In the genomic region with DNA sequence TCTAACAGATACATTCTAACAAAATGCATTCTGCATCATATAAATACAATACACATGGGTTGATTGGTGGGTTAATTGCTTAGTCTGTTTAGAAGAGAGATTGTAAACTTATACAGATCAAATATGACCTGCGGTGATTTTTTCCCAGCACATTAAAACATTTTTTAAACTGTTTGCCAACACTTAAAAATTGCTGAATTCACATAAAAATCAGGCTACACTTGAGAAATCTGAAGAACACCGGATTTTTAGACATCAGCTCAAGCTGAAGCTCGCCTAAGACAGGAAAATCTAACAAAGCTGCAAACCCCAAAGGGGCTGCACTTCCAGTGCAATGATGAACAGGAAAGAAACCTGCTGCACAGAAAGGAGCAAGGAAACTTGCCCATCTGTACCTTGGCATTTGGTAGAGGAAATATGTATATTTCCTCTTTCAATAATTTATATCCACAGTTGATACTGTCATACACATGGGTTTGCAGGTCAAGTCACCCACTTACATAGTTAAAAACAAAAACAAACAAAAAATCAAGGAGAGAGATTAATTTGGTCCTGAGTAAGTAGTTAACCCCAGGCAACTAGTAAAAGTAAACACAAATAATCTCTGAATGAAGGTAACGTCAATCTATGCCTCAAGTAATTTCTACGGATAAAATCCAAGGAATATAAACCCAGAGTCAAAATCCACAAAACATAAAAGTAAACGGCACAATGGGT, we compare ENCODE assay signal across 28 cellular contexts.
"Had no signal": no experiment of that assay in that cellular context is flagged by ENCODE, and none has a peak within 500 bp of the region (broad histone marks: within the 10 kb centered on the region; RNA-seq: fewer than 3 reads in every experiment).

No MANE protein-coding gene starts in this region.

- H3K4me3 Mint-ChIP-seq: naive thymus-derived CD8-positive, alpha-beta T cell; nephron; neural crest cell; stimulated activated effector memory CD8-positive, alpha-beta T cell treated with anti-CD3 and anti-CD28 coated beads, Interleukin-12 subunit alpha, Interleukin-12 subunit beta, amount 100 ng/mL, for 72 hours; stimulated activated naive CD8-positive, alpha-beta T cell treated with anti-CD3 and anti-CD28 coated beads, Interleukin-15, Interleukin-2, amounts not matched to agents 100 ng/mL and 50 ng/mL, for 24 hours had no signal

- H3K36me3 Mint-ChIP-seq: stimulated activated effector memory CD8-positive, alpha-beta T cell treated with anti-CD3 and anti-CD28 coated beads, Interleukin-12 subunit alpha, Interleukin-12 subunit beta, amount 100 ng/mL, for 72 hours had no signal

- H3K9me3 ChIP-seq: lower lobe of right lung, pancreas, prostate gland, sigmoid colon, spleen, suprapubic skin, thoracic aorta, tibial artery had no signal

- DNase-seq: kidney; left colon; left lung; lower lobe of right lung; mammary epithelial cell; mesenchymal stem cell; naive thymus-derived CD8-positive, alpha-beta T cell; nucleus accumbens; pancreas; posterior cingulate gyrus; retina; right cardiac atrium; sigmoid colon; small intestine; spleen; stimulated activated CD4-positive, alpha-beta T cell treated with anti-CD3 and anti-CD28 coated beads, Interleukin-4, amount 100 ng/mL, for 24 hours; stimulated activated naive CD4-positive, alpha-beta T cell; tibial artery; trophoblast cell; upper lobe of right lung had no signal

- H3K36me3 ChIP-seq: left lung, lower lobe of right lung, pancreas, prostate gland, sigmoid colon, spleen, suprapubic skin, thoracic aorta, tibial artery, upper lobe of right lung had no signal

- H3K27ac ChIP-seq: left lung, lower lobe of right lung, pancreas, prostate gland, sigmoid colon, spleen, suprapubic skin, thoracic aorta, tibial artery, upper lobe of right lung had no signal

- H3K4me1 ChIP-seq: prostate gland had no signal

- H3K27ac Mint-ChIP-seq: naive thymus-derived CD8-positive, alpha-beta T cell; nephron; stimulated activated effector memory CD8-positive, alpha-beta T cell treated with anti-CD3 and anti-CD28 coated beads, Interleukin-12 subunit alpha, Interleukin-12 subunit beta, amount 100 ng/mL, for 72 hours; stimulated activated naive CD8-positive, alpha-beta T cell treated with anti-CD3 and anti-CD28 coated beads, Interleukin-15, Interleukin-2, amounts not matched to agents 100 ng/mL and 50 ng/mL, for 24 hours had no signal

- FAIRE-seq: kidney, pancreas, small intestine, urothelium cell line had no signal

- H3K4me3 ChIP-seq: left lung, lower lobe of right lung, pancreas, prostate gland, sigmoid colon, spleen, suprapubic skin, thoracic aorta, tibial artery, upper lobe of right lung had no signal

- ATAC-seq: left colon; left lung; lower lobe of right lung; naive thymus-derived CD8-positive, alpha-beta T cell; pancreas; right cardiac atrium; stimulated activated effector memory CD8-positive, alpha-beta T cell treated with anti-CD3 and anti-CD28 coated beads, Interleukin-12 subunit alpha, Interleukin-12 subunit beta, amount 100 ng/mL, for 72 hours; upper lobe of right lung had no signal

- H3K9me3 Mint-ChIP-seq: stimulated activated effector memory CD8-positive, alpha-beta T cell treated with anti-CD3 and anti-CD28 coated beads, Interleukin-12 subunit alpha, Interleukin-12 subunit beta, amount 100 ng/mL, for 72 hours had no signal

- H3K27me3 Mint-ChIP-seq: naive thymus-derived CD8-positive, alpha-beta T cell; stimulated activated naive CD8-positive, alpha-beta T cell treated with anti-CD3 and anti-CD28 coated beads, Interleukin-15, Interleukin-2, amounts not matched to agents 100 ng/mL and 50 ng/mL, for 24 hours had no signal
